ENCODE assay signal across 15 cellular contexts in the genomic region with DNA sequence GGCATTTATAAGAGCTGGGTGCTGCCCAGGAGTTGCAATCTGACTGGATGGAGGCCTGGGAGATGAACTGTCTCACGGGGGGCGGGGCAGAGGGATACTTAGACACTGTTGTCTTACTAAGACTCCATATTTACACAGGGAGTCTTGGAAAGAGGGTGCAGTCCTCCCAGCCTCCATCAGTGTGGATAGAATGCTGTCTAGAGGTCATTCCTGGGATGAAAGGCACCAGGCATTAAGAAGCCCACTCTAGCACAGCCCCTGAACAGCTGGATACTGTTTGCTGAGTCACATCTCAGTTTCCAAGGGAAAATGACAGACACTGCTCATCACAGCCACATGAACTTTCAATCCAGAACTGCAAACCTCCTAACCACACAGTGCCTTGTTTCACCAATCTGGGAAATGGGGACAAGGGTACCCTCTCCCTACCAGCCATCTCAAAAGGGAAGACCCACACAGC. TPM values are rescaled to one million over a fixed set of nuclear protein-coding genes. Genes with fewer than 3 reads are reported as not detected.
DNase-seq lines count a peak whose midpoint lies in the region; ATAC-seq and TF ChIP-seq lines count a peak whose summit lies in the region.
"Had no signal": no experiment of that assay in that cellular context is flagged by ENCODE, and none has a peak within 500 bp of the region (broad histone marks: within the 10 kb centered on the region; RNA-seq: fewer than 3 reads in every experiment).

No MANE protein-coding gene starts in this region.

- H3K27me3 Mint-ChIP-seq in CD4-positive, CD25-positive, alpha-beta regulatory T cell = no peaks in the 10 kb centered on the region
- H3K27me3 Mint-ChIP-seq in effector memory CD8-positive, alpha-beta T cell = no peaks in the 10 kb centered on the region
- H3K27me3 Mint-ChIP-seq in natural killer cell treated with Interleukin-12 subunit alpha and Interleukin-12 subunit beta and Interleukin-15 and Interleukin-18, amount 100 ng/mL, for 72 hours = no peaks in the 10 kb centered on the region
- H3K27me3 Mint-ChIP-seq: activated CD4-positive, alpha-beta T cell treated with anti-CD3 and anti-CD28 coated beads, Interleukin-2, amount 10 ng/mL, durations not matched to agents 24 days and 14 days had no signal

- peaks cover 11% of the 10 kb centered on the region for H3K36me3 Mint-ChIP-seq in CD4-positive, CD25-positive, alpha-beta regulatory T cell
- H3K36me3 Mint-ChIP-seq in effector memory CD8-positive, alpha-beta T cell (ENCODE audit: insufficient read depth) = peaks cover 6% of the 10 kb centered on the region
- H3K36me3 Mint-ChIP-seq in natural killer cell treated with Interleukin-12 subunit alpha and Interleukin-12 subunit beta and Interleukin-15 and Interleukin-18, amount 100 ng/mL, for 72 hours = no peaks in the 10 kb centered on the region

- no peaks in the 10 kb centered on the region for H3K9me3 Mint-ChIP-seq in CD4-positive, CD25-positive, alpha-beta regulatory T cell
- no peaks in the 10 kb centered on the region for H3K9me3 Mint-ChIP-seq in effector memory CD8-positive, alpha-beta T cell
- no peaks in the 10 kb centered on the region for H3K9me3 Mint-ChIP-seq in natural killer cell treated with Interleukin-12 subunit alpha and Interleukin-12 subunit beta and Interleukin-15 and Interleukin-18, amount 100 ng/mL, for 72 hours
- H3K9me3 Mint-ChIP-seq: activated CD4-positive, alpha-beta T cell treated with anti-CD3 and anti-CD28 coated beads, Interleukin-2, amount 10 ng/mL, durations not matched to agents 24 days and 14 days; activated T-helper 1 cell treated with anti-CD3 and anti-CD28 coated beads, Interleukin-12 subunit alpha, Interleukin-12 subunit beta, Interleukin-2, Interleukin-4 antibody, amounts not matched to agents 30 ng/mL and 10 ng/mL and 1 ng/mL, durations not matched to agents 14 hours and 24 hours and 36 hours had no signal

- H3K36me3 ChIP-seq in CD4-positive, CD25-positive, alpha-beta regulatory T cell (ENCODE audit: control insufficient read depth, insufficient read depth, low read length) = peaks cover 4% of the 10 kb centered on the region
- no peaks in the 10 kb centered on the region for H3K36me3 ChIP-seq in adrenal gland (replicated peaks in 1 of 2)
- H3K36me3 ChIP-seq: pancreas had no signal

- no peak for ATAC-seq in CD4-positive, CD25-positive, alpha-beta regulatory T cell (ENCODE audit: low read depth in 2 of 2)
- ATAC-seq in effector memory CD8-positive, alpha-beta T cell (replicated peaks) = no peak
- ATAC-seq in natural killer cell treated with Interleukin-12 subunit alpha and Interleukin-12 subunit beta and Interleukin-15 and Interleukin-18, amount 100 ng/mL, for 72 hours = no peak
- no peak for ATAC-seq in HG03135 (IDR thresholded peaks at IDR 0.05; ENCODE audit: unreplicated experiment)
- ATAC-seq: pancreas had no signal

- intact Hi-C loops in adrenal gland (cut with DNase I) = no loop called here

- H3K4me1 Mint-ChIP-seq in CD4-positive, CD25-positive, alpha-beta regulatory T cell = peaks cover 12 to 74% (median 26%) of the 10 kb centered on the region in 4 donors
- peaks cover 61 to 63% of the 10 kb centered on the region in 2 donors for H3K4me1 Mint-ChIP-seq in effector memory CD8-positive, alpha-beta T cell (ENCODE audit: low read depth in 2 of 2)
- peaks cover 64 to 69% of the 10 kb centered on the region in 2 donors for H3K4me1 Mint-ChIP-seq in natural killer cell treated with Interleukin-12 subunit alpha and Interleukin-12 subunit beta and Interleukin-15 and Interleukin-18, amount 100 ng/mL, for 72 hours (ENCODE audit: low read depth in 2 of 2)

- H3K27ac ChIP-seq in CD4-positive, CD25-positive, alpha-beta regulatory T cell (ENCODE audit: insufficient read depth, low read length, poor library complexity, severe bottlenecking) = no peak overlapping the region
- H3K27ac ChIP-seq in adrenal gland = no peak overlapping the region
- H3K27ac ChIP-seq: pancreas, testis had no signal

- H3K27me3 ChIP-seq in CD4-positive, CD25-positive, alpha-beta regulatory T cell (ENCODE audit: control insufficient read depth, insufficient read depth, low read length) = no peaks in the 10 kb centered on the region
- H3K27me3 ChIP-seq in adrenal gland = no peaks in the 10 kb centered on the region
- H3K27me3 ChIP-seq: pancreas, testis had no signal

- peaks cover under 1% of the 10 kb centered on the region for H3K4me1 ChIP-seq in CD4-positive, CD25-positive, alpha-beta regulatory T cell (ENCODE audit: control insufficient read depth, insufficient read depth, low read length, poor library complexity, severe bottlenecking)
- H3K4me1 ChIP-seq in adrenal gland (replicated peaks in 1 of 2) = peaks cover 11 to 30% of the 10 kb centered on the region in 2 donors

- no peak for TF ChIP-seq CTCF in adrenal gland (IDR thresholded peaks at IDR 0.05)

- peak overlapping the region in 2 of 3 donors; percentile 43 to 52 for H3K27ac Mint-ChIP-seq in CD4-positive, CD25-positive, alpha-beta regulatory T cell
- peak overlapping the region; percentile 80 to 82 for H3K27ac Mint-ChIP-seq in effector memory CD8-positive, alpha-beta T cell
- peak overlapping the region; percentile 2 for H3K27ac Mint-ChIP-seq in natural killer cell treated with Interleukin-12 subunit alpha and Interleukin-12 subunit beta and Interleukin-15 and Interleukin-18, amount 100 ng/mL, for 72 hours

- DNase-seq in CD4-positive, CD25-positive, alpha-beta regulatory T cell = no peak
- DNase-seq in LHCN-M2 (ENCODE audit: low read depth) = peak; percentile 41
- DNase-seq in effector memory CD8-positive, alpha-beta T cell = no peak
- no peak for DNase-seq in natural killer cell treated with Interleukin-12 subunit alpha and Interleukin-12 subunit beta and Interleukin-15 and Interleukin-18, amount 100 ng/mL, for 72 hours (ENCODE audit: low spot score)
- no peak for DNase-seq in DMS114 treated with DMSO at 0.1 percent for 48 hours (lab: John Stamatoyannopoulos, UW; ENCODE audit: unreplicated experiment)
- DNase-seq in GDM1 (lab: John Stamatoyannopoulos, UW) = no peak
- no peak for DNase-seq in adrenal gland
- DNase-seq: activated CD4-positive, alpha-beta T cell treated with anti-CD3 and anti-CD28 coated beads, Interleukin-2, amount 10 ng/mL, durations not matched to agents 24 days and 14 days; NCI-H1092 treated with DMSO at 0.1 percent for 48 hours; NCI-H446 treated with DMSO at 0.1 percent for 48 hours; pancreas; T-helper 2 cell; testis had no signal

- no peaks in the 10 kb centered on the region for H3K9me3 ChIP-seq in CD4-positive, CD25-positive, alpha-beta regulatory T cell (ENCODE audit: control insufficient read depth in 2 of 2, low read length in 2 of 2)
- no peaks in the 10 kb centered on the region for H3K9me3 ChIP-seq in adrenal gland (replicated peaks in 1 of 3)
- H3K9me3 ChIP-seq: pancreas, testis had no signal

- WGBS in adrenal gland, 4 donors = 76 to 86% (median 81%) methylated on average over 2 of the region's 2 CpGs

- TF ChIP-seq POLR2A in adrenal gland (IDR thresholded peaks at IDR 0.05) = no peak

- H3K4me3 ChIP-seq in CD4-positive, CD25-positive, alpha-beta regulatory T cell (ENCODE audit: low read depth, low read length) = no peak overlapping the region
- no peak overlapping the region for H3K4me3 ChIP-seq in adrenal gland
- H3K4me3 ChIP-seq: pancreas, testis had no signal

- H3K4me3 Mint-ChIP-seq in CD4-positive, CD25-positive, alpha-beta regulatory T cell = no peak overlapping the region
- H3K4me3 Mint-ChIP-seq in effector memory CD8-positive, alpha-beta T cell = no peak overlapping the region
- H3K4me3 Mint-ChIP-seq in natural killer cell treated with Interleukin-12 subunit alpha and Interleukin-12 subunit beta and Interleukin-15 and Interleukin-18, amount 100 ng/mL, for 72 hours = no peak overlapping the region
- H3K4me3 Mint-ChIP-seq: activated CD4-positive, alpha-beta T cell treated with anti-CD3 and anti-CD28 coated beads, Interleukin-2, amount 10 ng/mL, durations not matched to agents 24 days and 14 days; activated T-helper 1 cell treated with anti-CD3 and anti-CD28 coated beads, Interleukin-12 subunit alpha, Interleukin-12 subunit beta, Interleukin-2, Interleukin-4 antibody, amounts not matched to agents 30 ng/mL and 10 ng/mL and 1 ng/mL, durations not matched to agents 14 hours and 24 hours and 36 hours had no signal

RNA-seq across cellular contexts. Expression of gene SSBP3, which starts 43.3 kb away (rescaled TPM):
- total RNA-seq in CD4-positive, CD25-positive, alpha-beta regulatory T cell = 30.6 TPM
- 1 to 10 TPM; 5.4 to 7.4 (median 6.9) TPM for polyA plus RNA-seq in CD4-positive, CD25-positive, alpha-beta regulatory T cell
- 19.2 and 20.8 TPM in 2 replicates for total RNA-seq in LHCN-M2 (2014; rRNA removed)
- polyA plus RNA-seq in LHCN-M2 (2012) = 20.1 TPM
- 10 to 100 TPM; 59.0 to 92.1 TPM for total RNA-seq in natural killer cell treated with Interleukin-12 subunit alpha and Interleukin-12 subunit beta and Interleukin-15 and Interleukin-18, amount 100 ng/mL, for 72 hours
- total RNA-seq in adrenal gland = 10 to 100 TPM; 17.9 to 91.5 (median 55.4) TPM
- 100 to 1,000 TPM in 1 of 3 donors, 10 to 100 TPM in 2; 70.8 to 150 (median 86.5) TPM for polyA plus RNA-seq in adrenal gland

Comparison
In these comparisons a context has a peak if more than half of its experiments do, and no peak if none do; other contexts are left out.
1. H3K27ac Mint-ChIP-seq: peak in every context shown above with its lines; median percentile 81 in effector memory CD8-positive, alpha-beta T cell; 48 in CD4-positive, CD25-positive, alpha-beta regulatory T cell; 2 in natural killer cell treated with Interleukin-12 subunit alpha and Interleukin-12 subunit beta and Interleukin-15 and Interleukin-18, amount 100 ng/mL, for 72 hours.